In the genomic region with DNA sequence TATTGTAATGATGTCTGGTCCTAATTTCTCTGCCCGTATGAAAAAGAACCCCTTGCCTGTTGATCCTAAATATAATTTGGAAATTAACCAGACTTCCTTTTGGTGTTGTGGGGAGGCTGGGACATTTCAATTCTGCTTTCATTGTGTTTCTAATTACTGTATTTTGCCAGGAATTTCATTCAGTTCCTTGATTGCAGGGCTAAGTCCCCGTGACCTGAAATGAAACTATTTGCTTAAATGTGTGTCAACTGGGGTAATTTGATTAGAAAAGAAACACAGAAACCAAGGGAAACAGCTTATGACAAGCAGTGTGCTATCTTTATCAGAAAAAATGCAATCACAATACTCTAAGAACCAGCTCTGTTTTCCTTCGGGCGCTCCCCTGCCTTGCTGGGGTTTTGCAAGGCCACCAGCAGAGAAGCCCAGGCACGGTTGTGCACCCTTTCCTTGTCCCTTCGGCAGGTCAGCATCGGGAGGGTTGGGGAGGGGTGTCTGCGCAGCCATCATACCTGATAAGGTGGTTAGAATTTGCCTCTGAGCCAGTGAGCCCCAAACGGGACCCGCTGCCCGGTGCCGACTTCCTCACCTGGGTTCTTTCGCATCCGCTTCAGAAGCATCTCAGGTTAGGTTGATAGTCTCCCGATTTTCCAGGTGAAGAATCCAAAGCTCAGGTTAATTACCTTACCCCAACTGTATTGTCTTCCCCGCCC, we compare ENCODE assay signal across 16 cellular contexts.
"Had no signal": no experiment of that assay in that cellular context is flagged by ENCODE, and none has a peak within 500 bp of the region (broad histone marks: within the 10 kb centered on the region; RNA-seq: fewer than 3 reads in every experiment).

No MANE protein-coding gene starts in this region.

- ATAC-seq: activated CD8-positive, alpha-beta memory T cell treated with anti-CD3 and anti-CD28 coated beads, Interleukin-2, amount 10 ng/mL, durations not matched to agents 7 days and 5 days; left cardiac atrium; naive thymus-derived CD4-positive, alpha-beta T cell had no signal

- H3K9ac ChIP-seq: parathyroid adenoma had no signal

- H3K9me3 ChIP-seq: colonic mucosa, transverse colon had no signal

- H3K4me3 ChIP-seq: cardiac muscle cell, colonic mucosa, lung, transverse colon had no signal

- H3K9me3 Mint-ChIP-seq: immature natural killer cell; naive thymus-derived CD4-positive, alpha-beta T cell had no signal

- H3K4me3 Mint-ChIP-seq: activated CD8-positive, alpha-beta memory T cell treated with anti-CD3 and anti-CD28 coated beads, Interleukin-2, amount 10 ng/mL, durations not matched to agents 7 days and 5 days; immature natural killer cell; naive thymus-derived CD4-positive, alpha-beta T cell had no signal

- H3K27ac ChIP-seq: cardiac muscle cell, colonic mucosa, parathyroid adenoma, transverse colon had no signal

- H3K4me1 ChIP-seq: colonic mucosa had no signal

- DNase-seq: activated CD4-positive, alpha-beta T cell treated with anti-CD3 and anti-CD28 coated beads for 1 hour; activated CD4-positive, alpha-beta T cell treated with anti-CD3 and anti-CD28 coated beads, Interleukin-2, amount 50 U/mL, for 48 hours; activated CD8-positive, alpha-beta memory T cell treated with anti-CD3 and anti-CD28 coated beads, Interleukin-2, amount 10 ng/mL, durations not matched to agents 7 days and 5 days; activated naive CD4-positive, alpha-beta T cell; activated T-cell treated with anti-CD3 and anti-CD28 coated beads, Interleukin-2, amount 50 U/mL, for 48 hours; colonic mucosa; effector memory CD4-positive, alpha-beta T cell; erythroblast; glutamatergic neuron; immature natural killer cell; left cardiac atrium; naive thymus-derived CD4-positive, alpha-beta T cell; transverse colon had no signal

- H3K27me3 ChIP-seq: cardiac muscle cell, colonic mucosa, transverse colon had no signal

- H3K36me3 ChIP-seq: colonic mucosa had no signal

- H3K27ac Mint-ChIP-seq: activated CD8-positive, alpha-beta memory T cell treated with anti-CD3 and anti-CD28 coated beads, Interleukin-2, amount 10 ng/mL, durations not matched to agents 7 days and 5 days; immature natural killer cell had no signal
